In the genomic region with DNA sequence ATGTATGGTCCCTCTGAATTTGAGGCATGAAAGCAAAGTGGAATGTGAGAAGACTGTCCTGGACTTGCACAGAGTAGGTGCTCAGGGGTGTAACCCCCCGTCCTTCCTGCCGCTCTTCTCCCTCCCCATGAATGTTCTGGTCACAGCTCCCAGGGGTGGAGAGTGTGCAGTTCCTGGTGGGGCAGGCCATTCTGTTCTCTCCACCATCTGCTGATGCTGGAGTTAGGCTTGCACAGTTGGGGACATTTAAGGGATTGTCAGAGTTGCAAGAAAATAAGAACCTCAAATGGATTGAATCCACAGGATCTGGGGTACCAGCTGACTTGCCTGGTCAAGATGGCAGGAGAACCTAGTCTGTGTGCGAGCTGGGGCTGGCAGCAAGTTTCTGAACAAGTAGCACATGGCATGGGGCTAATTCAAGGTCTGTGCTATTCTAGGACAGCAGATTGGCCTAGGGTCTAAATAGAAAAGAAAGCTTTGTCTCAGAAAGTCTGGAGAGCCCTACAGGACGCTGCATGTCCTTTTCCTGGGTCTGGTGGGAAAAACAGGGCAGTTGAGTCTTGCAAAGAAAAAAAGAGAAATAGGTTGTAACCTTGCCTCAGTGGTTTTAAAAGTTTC, we compare ENCODE assay signal across 12 cellular contexts.
DNase-seq lines count a peak whose midpoint lies in the region; ATAC-seq and TF ChIP-seq lines count a peak whose summit lies in the region.
"Had no signal": no experiment of that assay in that cellular context is flagged by ENCODE, and none has a peak within 500 bp of the region (broad histone marks: within the 10 kb centered on the region; RNA-seq: fewer than 3 reads in every experiment).

No MANE protein-coding gene starts in this region.

- POLR2A ChIA-PET in CD4-positive, alpha-beta memory T cell (lab: Charles Lee; ENCODE audit: partially characterized antibody): no interaction called here

- peaks cover 0 to 2% (median 0%) of the 10 kb centered on the region in 8 donors for H3K9me3 Mint-ChIP-seq in CD4-positive, alpha-beta memory T cell

- no peak overlapping the region for H3K9ac ChIP-seq in parathyroid adenoma

- peak overlapping the region; percentile 66 for H3K4me2 ChIP-seq in parathyroid adenoma (ENCODE audit: low read length)

- no peaks in the 10 kb centered on the region for H3K36me3 Mint-ChIP-seq in CD4-positive, alpha-beta memory T cell
- H3K36me3 Mint-ChIP-seq: naive B cell had no signal

- DNase-seq in Right ventricle myocardium inferior (ENCODE audit: missing footprints) (no peak), cardiac septum (ENCODE audit: low spot score) (no peak), Right ventricle myocardium superior (no peak), tibial nerve (ENCODE audit: low spot score in 2 of 2) (no peak), NCI-H1930 (lab: John Stamatoyannopoulos, UW) (no peak), NCI-H345 (lab: John Stamatoyannopoulos, UW) (no peak)
- no peak for DNase-seq in CD4-positive, alpha-beta memory T cell
- DNase-seq: cerebellar nuclear complex; naive B cell; NCI-H2081 treated with DMSO at 0.1 percent for 48 hours; stimulated activated CD4-positive, alpha-beta T cell treated with anti-CD3 and anti-CD28 coated beads, Interleukin-2, amount 100 ng/mL, for 24 hours had no signal

- CTCF ChIA-PET in CD4-positive, alpha-beta memory T cell (lab: Charles Lee; ENCODE audit: partially characterized antibody): no interaction called here

- 64 to 72% methylated on average over 4 of the region's 4 CpGs for WGBS in tibial nerve, 2 donors

- H3K79me2 ChIP-seq in parathyroid adenoma: no peaks in the 10 kb centered on the region

- ATAC-seq in Right ventricle myocardium inferior (peak; percentile 45), Right ventricle myocardium superior (ENCODE audit: poor library complexity) (peak; percentile 23)

- TF ChIP-seq CTCF in parathyroid adenoma (IDR thresholded peaks at IDR 0.05): no peak
- TF ChIP-seq CTCF in tibial nerve (IDR thresholded peaks at IDR 0.05): no peak

- no peaks in the 10 kb centered on the region for H3K4me1 Mint-ChIP-seq in CD4-positive, alpha-beta memory T cell

- no peaks in the 10 kb centered on the region for H3K27me3 ChIP-seq in parathyroid adenoma (ENCODE audit: control insufficient read depth, insufficient read depth, low read length)
- H3K27me3 ChIP-seq in CD4-positive, alpha-beta memory T cell (ENCODE audit: insufficient read depth, low read length): no peaks in the 10 kb centered on the region
- H3K27me3 ChIP-seq in tibial nerve: no peaks in the 10 kb centered on the region

- H3K4me3 ChIP-seq in parathyroid adenoma (ENCODE audit: low read depth, low read length) (no peak overlapping the region), tibial nerve (no peak overlapping the region)
- H3K4me3 ChIP-seq in CD4-positive, alpha-beta memory T cell (ENCODE audit: low read length in 2 of 2): no peak overlapping the region

- peak overlapping the region; percentile 34 for H2AFZ ChIP-seq in parathyroid adenoma

- H3K4me3 Mint-ChIP-seq in CD4-positive, alpha-beta memory T cell: no peak overlapping the region
- H3K4me3 Mint-ChIP-seq: naive B cell had no signal

- peak overlapping the region; percentile 29 for H3K27ac ChIP-seq in parathyroid adenoma
- no peak overlapping the region for H3K27ac ChIP-seq in CD4-positive, alpha-beta memory T cell (ENCODE audit: low read depth, low read length)
- H3K27ac ChIP-seq in tibial nerve: peak overlapping the region in 2 of 4 donors; percentile 24 to 58

- H3K4me1 ChIP-seq in parathyroid adenoma (peaks cover 16% of the 10 kb centered on the region), tibial nerve (peaks cover 0 to 40% (median 13%) of the 10 kb centered on the region in 4 donors)
- no peaks in the 10 kb centered on the region for H3K4me1 ChIP-seq in CD4-positive, alpha-beta memory T cell (ENCODE audit: insufficient read depth, low read length)

- H3K36me3 ChIP-seq in parathyroid adenoma (ENCODE audit: control insufficient read depth, insufficient read depth, low read length) (no peaks in the 10 kb centered on the region), tibial nerve (no peaks in the 10 kb centered on the region)
- no peaks in the 10 kb centered on the region for H3K36me3 ChIP-seq in CD4-positive, alpha-beta memory T cell (ENCODE audit: insufficient read depth, low read length)

- no peak for TF ChIP-seq POLR2A in tibial nerve (IDR thresholded peaks at IDR 0.05)

- H3K27ac Mint-ChIP-seq in CD4-positive, alpha-beta memory T cell: no peak overlapping the region

- H3K9me3 ChIP-seq in parathyroid adenoma (ENCODE audit: control insufficient read depth, low read length) (no peaks in the 10 kb centered on the region), tibial nerve (no peaks in the 10 kb centered on the region)
- no peaks in the 10 kb centered on the region for H3K9me3 ChIP-seq in CD4-positive, alpha-beta memory T cell (ENCODE audit: control insufficient read depth in 1 of 2, low read length in 2 of 2)

- TF ChIP-seq EP300 in tibial nerve (IDR thresholded peaks at IDR 0.05): peak in 1 of 2 donors; percentile 4

- intact Hi-C loops in Right ventricle myocardium inferior (cut with DNase I) (no loop called here), cardiac septum (cut with DNase I) (loop anchor here (10.0 kb wide), 1 partner anchor 700 kb away; a partner anchor contains a TSS), Right ventricle myocardium superior (cut with DNase I) (loop anchor here (10.0 kb wide), 1 partner anchor 90 kb away; a partner anchor contains a TSS)
- intact Hi-C loops in CD4-positive, alpha-beta memory T cell (cut with micrococcal nuclease): no loop called here

- H3K27me3 Mint-ChIP-seq in CD4-positive, alpha-beta memory T cell: peaks cover 13 to 19% of the 10 kb centered on the region in 2 donors
- H3K27me3 Mint-ChIP-seq: naive B cell had no signal

Comparison
In these comparisons a context has a peak if more than half of its experiments do, and no peak if none do; other contexts are left out.
1. intact Hi-C loops: an anchor here in cardiac septum (10.0 kb wide) and Right ventricle myocardium superior (10.0 kb wide); none called in Right ventricle myocardium inferior and CD4-positive, alpha-beta memory T cell.